9 cellular contexts compared by ENCODE assay signal in the genomic region with DNA sequence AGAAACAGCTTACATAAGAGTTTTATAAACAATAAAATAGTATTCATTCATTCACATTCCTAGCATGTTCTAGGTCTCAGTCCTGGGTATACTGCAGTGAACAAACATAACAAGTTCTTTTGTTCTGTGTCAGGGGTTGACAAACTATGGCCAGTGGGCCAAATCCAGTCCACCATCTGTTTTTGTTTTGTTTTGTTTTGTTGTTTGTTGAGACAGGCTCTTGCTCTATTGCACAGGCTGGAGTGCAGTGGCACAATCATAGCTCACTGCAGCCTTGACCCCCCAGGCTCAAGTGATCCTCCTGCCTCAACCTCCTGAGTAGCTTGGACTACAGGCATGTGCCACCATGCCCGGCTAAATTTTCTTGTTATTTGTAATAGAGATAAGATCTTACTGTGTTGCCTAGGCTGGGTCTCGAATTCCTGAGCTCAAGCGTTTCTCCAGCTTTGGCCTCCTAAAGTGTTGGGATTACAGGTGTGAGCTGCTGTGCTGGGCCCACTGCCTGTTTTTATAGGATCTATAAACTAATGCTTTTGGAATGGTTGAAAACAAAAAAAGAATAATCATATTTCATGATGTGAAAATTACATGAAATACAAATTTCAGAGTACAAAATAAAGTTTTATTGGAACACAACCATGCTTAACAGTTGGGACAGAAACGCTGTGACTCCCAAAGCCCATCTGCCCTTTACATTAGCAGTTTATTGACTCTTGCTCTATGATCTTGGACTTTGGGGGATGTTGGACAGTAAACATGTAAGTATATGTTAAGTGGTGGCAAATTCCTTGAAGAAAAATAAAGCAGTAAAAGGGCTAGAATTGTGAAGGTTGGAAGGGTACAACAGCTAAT. TPM values are rescaled to one million over a fixed set of nuclear protein-coding genes. Genes with fewer than 3 reads are reported as not detected.
DNase-seq lines count a peak whose midpoint lies in the region; FAIRE-seq and TF ChIP-seq lines count a peak whose summit lies in the region.
"Had no signal": no experiment of that assay in that cellular context is flagged by ENCODE, and none has a peak within 500 bp of the region (broad histone marks: within the 10 kb centered on the region; RNA-seq: fewer than 3 reads in every experiment).

No MANE protein-coding gene starts in this region.

- H3K9me3 Mint-ChIP-seq in chondrocyte (ENCODE audit: low read depth), result peaks cover 3% of the 10 kb centered on the region

- DNase-seq in AG09319 (ENCODE audit: extremely low read depth, low read depth), result peak; percentile 43
- DNase-seq in LHCN-M2 (ENCODE audit: low read depth), result peak; percentile 21
- no peak for DNase-seq in chondrocyte (ENCODE audit: low spot score)
- peak; percentile 63 for DNase-seq in medulla oblongata (ENCODE audit: extremely low spot score)
- no peak for DNase-seq in HTR-8/SVneo (ENCODE audit: insufficient read length, low spot score)
- DNase-seq in NCI-H2171 treated with DMSO at 0.1 percent for 48 hours (lab: John Stamatoyannopoulos, UW), result no peak
- no peak for DNase-seq in GM20000 (ENCODE audit: low spot score)
- no peak for DNase-seq in NCI-H128 (lab: John Stamatoyannopoulos, UW; ENCODE audit: unreplicated experiment)
- DNase-seq: activated CD4-positive, CD25-positive, alpha-beta regulatory T cell had no signal

- peaks cover 47% of the 10 kb centered on the region for H3K4me1 Mint-ChIP-seq in chondrocyte (ENCODE audit: low read depth)

- peak overlapping the region; percentile 90 for H3K27ac Mint-ChIP-seq in chondrocyte (ENCODE audit: unreplicated experiment)

- no peaks in the 10 kb centered on the region for H3K27me3 Mint-ChIP-seq in chondrocyte (ENCODE audit: low read depth)

- TF ChIP-seq CTCF in AG09319 (IDR thresholded peaks at IDR 0.05; ENCODE audit: low read depth, low read length) (no peak), chondrocyte (IDR thresholded peaks at IDR 0.05) (no peak), GM20000 (IDR thresholded peaks at IDR 0.05; ENCODE audit: extremely low read depth, missing control alignments) (no peak)

- H3K36me3 Mint-ChIP-seq in chondrocyte (ENCODE audit: low read depth), result no peaks in the 10 kb centered on the region

- H3K4me3 Mint-ChIP-seq in chondrocyte (ENCODE audit: unreplicated experiment), result no peak overlapping the region

- no peak for FAIRE-seq in HTR-8/SVneo (lab: Jason Lieb, UNC)

RNA-seq across cellular contexts. Expression of a gene that starts 17.9 kb away (rescaled TPM):
- total RNA-seq in LHCN-M2 (2014; rRNA removed) (314 and 346 TPM in 2 replicates), chondrocyte (121 to 130 TPM (median 121 TPM) in 3 replicates)
- 98.3 TPM for polyA plus RNA-seq in LHCN-M2 (2012)

RNA-seq across cellular contexts. Expression of a gene that starts 18.5 kb away (rescaled TPM):
- 22.3 and 23.2 TPM in 2 replicates for total RNA-seq in LHCN-M2 (2014; rRNA removed)
- 11.5 TPM for polyA plus RNA-seq in LHCN-M2 (2012)
- total RNA-seq in chondrocyte, result 14.4 to 19.9 TPM (median 15.9 TPM) in 3 replicates

RNA-seq across cellular contexts. Expression of a gene that starts 37.0 kb away (rescaled TPM):
- total RNA-seq in LHCN-M2 (2014; rRNA removed) (38.5 and 45.1 TPM in 2 replicates), chondrocyte (40.8 to 59.6 TPM (median 45.9 TPM) in 3 replicates)
- 50.5 TPM for polyA plus RNA-seq in LHCN-M2 (2012)

Comparison
In these comparisons a context has a peak if more than half of its experiments do, and no peak if none do; other contexts are left out.
1. DNase-seq: peak in AG09319 (single experiment), LHCN-M2 (single experiment) and medulla oblongata (single experiment); none in chondrocyte (single experiment), HTR-8/SVneo (single experiment), NCI-H2171 treated with DMSO at 0.1 percent for 48 hours (single experiment), GM20000 (single experiment) and NCI-H128 (single experiment).